Comparison of ENCODE assay signal across 9 cellular contexts in the genomic region with DNA sequence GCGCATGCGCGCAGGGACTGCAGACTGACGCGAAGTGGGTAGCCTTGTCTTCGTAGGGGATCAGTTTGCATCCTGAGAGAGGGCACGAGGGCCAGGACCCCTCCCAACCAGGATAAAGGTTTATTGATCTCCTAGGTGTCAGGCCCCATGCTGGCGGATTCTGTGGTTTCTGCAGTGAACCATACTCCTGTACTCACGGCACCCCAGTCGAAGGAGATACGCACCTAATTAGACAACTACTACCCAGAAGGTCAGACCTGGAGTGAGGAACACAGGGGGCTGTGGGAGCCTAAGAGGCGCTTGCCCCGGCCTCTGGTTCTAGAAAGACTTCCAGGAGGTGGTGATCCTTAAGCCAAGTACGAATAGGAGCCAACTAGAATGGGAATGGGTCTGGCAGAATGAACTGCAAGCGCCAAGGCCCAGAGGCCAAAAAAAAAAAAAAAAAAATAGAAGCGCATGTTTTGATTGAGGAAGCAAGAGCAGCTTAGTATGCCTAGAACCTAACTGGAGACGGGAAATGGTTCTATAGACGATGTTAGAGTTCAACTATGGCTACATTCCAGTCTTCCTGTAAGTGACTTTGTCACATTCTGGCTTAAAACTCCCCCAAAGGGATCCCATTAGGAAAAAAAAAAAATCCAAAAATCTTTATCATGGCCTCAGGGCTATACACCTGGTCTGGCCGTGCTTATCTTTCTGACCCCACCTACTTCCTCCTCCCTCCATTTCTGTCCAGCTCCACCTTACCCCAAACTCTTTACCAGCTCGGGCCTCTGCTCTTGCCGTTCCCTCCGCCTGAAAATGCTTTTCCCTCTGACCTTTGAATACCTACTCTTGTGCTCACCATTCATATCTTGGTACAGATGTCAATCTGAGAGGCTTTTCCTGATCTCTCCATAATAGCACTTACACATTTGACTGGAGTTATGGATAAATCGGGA. TPM values are rescaled to one million over a fixed set of nuclear protein-coding genes. Genes with fewer than 3 reads are reported as not detected.
DNase-seq lines count a peak whose midpoint lies in the region; ATAC-seq and TF ChIP-seq lines count a peak whose summit lies in the region.
"Had no signal": no experiment of that assay in that cellular context is flagged by ENCODE, and none has a peak within 500 bp of the region (broad histone marks: within the 10 kb centered on the region; RNA-seq: fewer than 3 reads in every experiment).

No MANE protein-coding gene starts in this region.

- peak; percentile 1 for ATAC-seq in activated naive CD8-positive, alpha-beta T cell treated with anti-CD3 and anti-CD28 coated beads, Interleukin-2, amount 50 U/mL, for 24 hours

- H3K27ac ChIP-seq in 22Rv1 (peak overlapping the region; percentile 100), stomach (peak overlapping the region; percentile 86 to 96 (median 95))

- H3K4me3 ChIP-seq in Loucy (ENCODE audit: low read length, poor library complexity, severe bottlenecking) (peak overlapping the region; percentile 83), stomach (peak overlapping the region; percentile 71 to 80 (median 76))

- peak overlapping the region; percentile 98 for H3K27ac Mint-ChIP-seq in activated naive CD8-positive, alpha-beta T cell treated with anti-CD3 and anti-CD28 coated beads, Interleukin-2, amount 50 U/mL, for 24 hours

- peaks cover 51% of the 10 kb centered on the region for H3K79me2 ChIP-seq in Loucy (ENCODE audit: insufficient read depth, low read length)

- H3K4me1 Mint-ChIP-seq in activated naive CD8-positive, alpha-beta T cell treated with anti-CD3 and anti-CD28 coated beads, Interleukin-2, amount 50 U/mL, for 24 hours: peaks cover 27% of the 10 kb centered on the region

- intact Hi-C loops in stomach (cut with DNase I; ENCODE audit: low total_unique reads): no loop called here

- peak overlapping the region; percentile 95 for H3K9ac ChIP-seq in Loucy (ENCODE audit: low read depth, low read length, poor library complexity, severe bottlenecking)

- H3K4me1 ChIP-seq in Loucy (ENCODE audit: insufficient read depth, low read length, poor library complexity, severe bottlenecking) (peaks cover 32% of the 10 kb centered on the region), stomach (peaks cover 0 to 39% (median 27%) of the 10 kb centered on the region in 4 donors)

- H3K36me3 ChIP-seq in Loucy (ENCODE audit: insufficient read depth, low read length): no peaks in the 10 kb centered on the region
- no peaks in the 10 kb centered on the region for H3K36me3 ChIP-seq in stomach

- no peaks in the 10 kb centered on the region; the same call in 1 of the 2 replicates for H3F3A ChIP-seq in Loucy (ENCODE audit: low read depth)

- peak; percentile 91 for DNase-seq in activated naive CD8-positive, alpha-beta T cell treated with anti-CD3 and anti-CD28 coated beads, Interleukin-2, amount 50 U/mL, for 24 hours
- DNase-seq in left kidney (ENCODE audit: low read depth, low spot score) (peak; percentile 10), stomach (no peak), HCEC 1CT (no peak), glomerular visceral epithelial cell (ENCODE audit: extremely low spot score) (no peak), UCSD-AML1 (lab: John Stamatoyannopoulos, UW; ENCODE audit: unreplicated experiment) (no peak)

- no peak for TF ChIP-seq POLR2A in stomach (IDR thresholded peaks at IDR 0.05)

- TF ChIP-seq CTCF in 22Rv1 (IDR thresholded peaks at IDR 0.05): no peak
- no peak for TF ChIP-seq CTCF in Loucy (conservative IDR thresholded peaks at IDR 0.05; ENCODE audit: low read length)
- no peak for TF ChIP-seq CTCF in stomach (IDR thresholded peaks at IDR 0.05)

- H3K27me3 Mint-ChIP-seq in activated naive CD8-positive, alpha-beta T cell treated with anti-CD3 and anti-CD28 coated beads, Interleukin-2, amount 50 U/mL, for 24 hours: no peaks in the 10 kb centered on the region

- WGBS in stomach, 5 donors: 33 to 51% (median 36%) methylated on average over 15 to 23 of the region's 23 CpGs

- H3K4me2 ChIP-seq in Loucy (ENCODE audit: low read depth, low read length, poor library complexity, severe bottlenecking): peak overlapping the region; percentile 97

- H2AFZ ChIP-seq in Loucy (ENCODE audit: low read length): peak overlapping the region; percentile 95

- H3K9me3 ChIP-seq in Loucy (ENCODE audit: insufficient read depth, low read depth, low read length) (no peaks in the 10 kb centered on the region), stomach (no peaks in the 10 kb centered on the region)

- peaks cover 30% of the 10 kb centered on the region for H4K20me1 ChIP-seq in Loucy (ENCODE audit: insufficient read depth, low read length, poor library complexity, severe bottlenecking)

- no peaks in the 10 kb centered on the region for H3K36me3 Mint-ChIP-seq in activated naive CD8-positive, alpha-beta T cell treated with anti-CD3 and anti-CD28 coated beads, Interleukin-2, amount 50 U/mL, for 24 hours (ENCODE audit: low read depth)

- H3K4me3 Mint-ChIP-seq in activated naive CD8-positive, alpha-beta T cell treated with anti-CD3 and anti-CD28 coated beads, Interleukin-2, amount 50 U/mL, for 24 hours: peak overlapping the region; percentile 93

- no peak for TF ChIP-seq EP300 in stomach (IDR thresholded peaks at IDR 0.05)

- H3K9me3 Mint-ChIP-seq in activated naive CD8-positive, alpha-beta T cell treated with anti-CD3 and anti-CD28 coated beads, Interleukin-2, amount 50 U/mL, for 24 hours: no peaks in the 10 kb centered on the region

- H3K27me3 ChIP-seq in Loucy (ENCODE audit: insufficient read depth, low read length, poor library complexity, severe bottlenecking) (no peaks in the 10 kb centered on the region), stomach (no peaks in the 10 kb centered on the region)

- H3K9me2 ChIP-seq in Loucy (replicated peaks; ENCODE audit: low read depth, low read length): no peaks in the 10 kb centered on the region

RNA-seq across cellular contexts. Expression of gene ZNF428, which starts 0.9 kb away (rescaled TPM):
- 10 to 100 TPM in 4 of 5 donors, 1 to 10 TPM in 1; 7.8 to 72.7 (median 11.2) TPM for total RNA-seq in stomach
- polyA plus RNA-seq in stomach: 10 to 100 TPM; 30.9 to 47.9 (median 42.8) TPM

RNA-seq across cellular contexts. Expression of gene SRRM5, which starts 8.4 kb away (rescaled TPM):
- not detected for total RNA-seq in stomach
- polyA plus RNA-seq in stomach: under 1 TPM in 2 of 3 donors, not detected in 1; 0.45 to 0.50 TPM
- total RNA-seq: myocyte had no signal

RNA-seq across cellular contexts. Expression of gene CADM4, which starts 19.3 kb away (rescaled TPM):
- total RNA-seq in stomach: 1 to 10 TPM in 4 of 5 donors, not detected in 1; 4.9 to 8.6 (median 6.2) TPM
- polyA plus RNA-seq in stomach: 10 to 100 TPM in 1 of 3 donors, 1 to 10 TPM in 2; 5.0 to 14.2 (median 8.9) TPM

RNA-seq across cellular contexts. Expression of gene ZNF576, which starts 23.9 kb away (rescaled TPM):
- total RNA-seq in stomach: 10 to 100 TPM in 3 of 5 donors, 1 to 10 TPM in 1, not detected in 1; 4.2 to 21.6 (median 15.9) TPM
- 10 to 100 TPM; 13.7 to 18.2 (median 14.9) TPM for polyA plus RNA-seq in stomach

RNA-seq across cellular contexts. Expression of gene IRGQ, which starts 24.4 kb away (rescaled TPM):
- 10 to 100 TPM in 4 of 5 donors, 1 to 10 TPM in 1; 5.3 to 57.1 (median 25.3) TPM for total RNA-seq in stomach
- polyA plus RNA-seq in stomach: 1 to 10 TPM; 2.0 to 4.9 (median 2.6) TPM

Comparison
In these comparisons a context has a peak if more than half of its experiments do, and no peak if none do; other contexts are left out.
1. DNase-seq: peak in activated naive CD8-positive, alpha-beta T cell treated with anti-CD3 and anti-CD28 coated beads, Interleukin-2, amount 50 U/mL, for 24 hours (single experiment) and left kidney (single experiment); none in stomach (single experiment), HCEC 1CT (single experiment), glomerular visceral epithelial cell (single experiment) and UCSD-AML1 (single experiment).